Comparison of ENCODE assay signal across 8 cellular contexts in genomic region chr10:32056136-32057040, GRCh38. TPM values are rescaled to one million over a fixed set of nuclear protein-coding genes. Genes with fewer than 3 reads are reported as not detected.
DNase-seq lines count a peak whose midpoint lies in the region; ATAC-seq and TF ChIP-seq lines count a peak whose summit lies in the region.

KIF5B (minus strand) TSS chr10:32056425; CDS start chr10:32055973, 452 bp downstream.

- DNase-seq in AML-193 (lab: John Stamatoyannopoulos, UW): peak; percentile 77 to 84
- peak; percentile 72 for DNase-seq in NCI-H460 (ENCODE audit: extremely low read depth, low read depth)
- peak; percentile 92 for DNase-seq in activated CD4-positive, alpha-beta T cell treated with anti-CD3 and anti-CD28 coated beads for 36 hours
- peak; percentile 95 for DNase-seq in chondrocyte (ENCODE audit: low spot score)
- peak; percentile 70 for DNase-seq in kidney glomerular epithelial cell (lab: John Stamatoyannopoulos, UW)
- DNase-seq in stimulated activated CD4-positive, alpha-beta T cell treated with anti-CD3 and anti-CD28 coated beads, Interleukin-15, amount 100 ng/mL, for 48 hours (ENCODE audit: low read depth in 2 of 2): peak; percentile 68 to 83

- ATAC-seq in GM19043 (IDR thresholded peaks at IDR 0.05; ENCODE audit: low read depth, unreplicated experiment) (peak; percentile 80), HG03342 (IDR thresholded peaks at IDR 0.05; ENCODE audit: unreplicated experiment) (peak; percentile 85)
- ATAC-seq in activated CD4-positive, alpha-beta T cell treated with anti-CD3 and anti-CD28 coated beads for 36 hours: peak; percentile 92

- CTCF ChIA-PET in activated CD4-positive, alpha-beta T cell treated with anti-CD3 and anti-CD28 coated beads for 36 hours (lab: Charles Lee): interaction anchor here (0.6 to 1.1 kb wide), 3 partner anchors 19 to 195 kb away, joined by 3 to 5 read pairs (median 4); no protein-coding TSS in a partner anchor

- no peak for TF ChIP-seq CTCF in chondrocyte (IDR thresholded peaks at IDR 0.05)

- no peaks in the 10 kb centered on the region for H3K9me3 Mint-ChIP-seq in activated CD4-positive, alpha-beta T cell treated with anti-CD3 and anti-CD28 coated beads for 36 hours (ENCODE audit: low read depth)
- no peaks in the 10 kb centered on the region for H3K9me3 Mint-ChIP-seq in chondrocyte (ENCODE audit: low read depth)

- H3K4me3 Mint-ChIP-seq in activated CD4-positive, alpha-beta T cell treated with anti-CD3 and anti-CD28 coated beads for 36 hours: peak within 1 kb of the TSS; percentile 97
- H3K4me3 Mint-ChIP-seq in chondrocyte (ENCODE audit: unreplicated experiment): peak within 1 kb of the TSS; percentile 97

- H3K27ac Mint-ChIP-seq in activated CD4-positive, alpha-beta T cell treated with anti-CD3 and anti-CD28 coated beads for 36 hours: peak within 1 kb of the TSS; percentile 96
- H3K27ac Mint-ChIP-seq in chondrocyte (ENCODE audit: unreplicated experiment): peak within 1 kb of the TSS; percentile 99

- intact Hi-C loops in activated CD4-positive, alpha-beta T cell treated with anti-CD3 and anti-CD28 coated beads for 36 hours (cut with DNase I, micrococcal nuclease): loop anchor here (1.0 to 10.0 kb wide), 13 partner anchors 92 to 1624 kb away; partner anchors contain the start of genes ARHGAP12 (in 2 of the 2), CCDC7 (in 2 of the 2), EPC1 (in 1 of the 2) and ITGB1 (in 1 of the 2)

- POLR2A ChIA-PET in activated CD4-positive, alpha-beta T cell treated with anti-CD3 and anti-CD28 coated beads for 36 hours (lab: Charles Lee): no interaction called here

- H3K36me3 Mint-ChIP-seq in activated CD4-positive, alpha-beta T cell treated with anti-CD3 and anti-CD28 coated beads for 36 hours (ENCODE audit: low read depth): peaks cover 16% of the 10 kb centered on the region
- peaks cover 1% of the 10 kb centered on the region for H3K36me3 Mint-ChIP-seq in chondrocyte (ENCODE audit: low read depth)

- peaks cover 33% of the 10 kb centered on the region for H3K4me1 Mint-ChIP-seq in activated CD4-positive, alpha-beta T cell treated with anti-CD3 and anti-CD28 coated beads for 36 hours
- peaks cover 39% of the 10 kb centered on the region for H3K4me1 Mint-ChIP-seq in chondrocyte (ENCODE audit: low read depth)

- H3K27me3 Mint-ChIP-seq in activated CD4-positive, alpha-beta T cell treated with anti-CD3 and anti-CD28 coated beads for 36 hours: no peaks in the 10 kb centered on the region
- H3K27me3 Mint-ChIP-seq in chondrocyte (ENCODE audit: low read depth): no peaks in the 10 kb centered on the region

RNA-seq across cellular contexts. Expression of gene KIF5B, which starts in this region (rescaled TPM):
- total RNA-seq in NCI-H460 (2014; rRNA removed; shearing (Covaris generic)): 115 and 135 TPM in 2 replicates
- polyA plus RNA-seq in NCI-H460 (2014; cell fraction: nucleus; rRNA removed): 38.8 and 56.5 TPM in 2 replicates
- total RNA-seq in activated CD4-positive, alpha-beta T cell treated with anti-CD3 and anti-CD28 coated beads for 36 hours: 10 to 100 TPM; 57.4 to 59.9 TPM
- total RNA-seq in chondrocyte: 134 to 147 TPM (median 146 TPM) in 3 replicates

Comparison
In these comparisons a context has a peak if more than half of its experiments do, and no peak if none do; other contexts are left out.
1. Peak in every context shown above with its lines: DNase-seq and ATAC-seq.